In the genomic region with DNA sequence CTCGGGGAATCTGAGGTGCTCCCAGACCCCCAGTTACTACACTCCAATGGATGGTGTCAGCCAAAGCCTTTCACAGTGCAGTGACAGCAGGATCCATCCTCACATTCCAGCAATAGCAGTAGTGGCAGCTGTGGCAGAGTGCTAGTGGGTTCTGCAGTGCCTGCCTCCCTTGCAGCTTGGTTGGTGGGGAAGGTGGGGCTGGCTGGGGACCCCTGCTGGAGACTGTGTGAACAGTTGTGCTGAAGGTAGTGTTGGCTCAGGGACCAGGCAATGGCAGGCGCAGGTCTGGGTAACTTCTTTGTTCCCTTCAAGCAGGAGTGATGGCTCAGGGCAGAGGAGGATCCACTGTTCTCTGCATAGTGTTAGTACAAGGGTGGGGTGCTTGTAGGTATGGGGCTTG, we compare ENCODE assay signal across 1 cellular context.
TF ChIP-seq lines count a peak whose summit lies in the region.

No MANE protein-coding gene starts in this region.

TF ChIP-seq in H1, 55 proteins besides CTCF, POLR2A, EP300 and RAD21 (continued from another document):
- TF ChIP-seq POLR2AphosphoS5 (IDR thresholded peaks at IDR 0.05; ENCODE audit: low read depth, low read length), result no peak
